ENCODE assay signal across 32 cellular contexts in the genomic region with DNA sequence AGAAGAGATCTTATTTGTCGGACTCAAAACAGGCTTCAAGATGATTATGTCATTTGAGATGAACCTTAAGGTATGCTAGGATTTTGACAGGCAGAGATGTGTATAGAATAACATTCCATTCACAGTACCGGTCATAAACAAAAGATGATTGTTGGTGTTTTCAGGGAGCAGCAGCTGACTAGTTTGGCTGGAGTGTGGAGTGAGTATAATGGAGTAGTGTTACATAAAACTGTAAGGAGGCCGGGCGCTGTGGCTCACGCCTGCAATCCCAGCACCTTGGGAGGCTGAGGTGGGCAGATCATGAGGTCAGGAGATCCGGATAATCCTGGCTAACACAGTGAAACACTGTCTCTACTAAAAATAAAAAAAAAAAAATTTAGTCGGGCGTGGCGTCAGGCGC. TPM values are rescaled to one million over a fixed set of nuclear protein-coding genes. Genes with fewer than 3 reads are reported as not detected.
A peak's percentile ranks its signal among the peaks of the same experiment; 100 is the strongest.
DNase-seq lines count a peak whose midpoint lies in the region; ATAC-seq and TF ChIP-seq lines count a peak whose summit lies in the region.
"Had no signal": no experiment of that assay in that cellular context is flagged by ENCODE, and none has a peak within 500 bp of the region (broad histone marks: within the 10 kb centered on the region; RNA-seq: fewer than 3 reads in every experiment).

No MANE protein-coding gene starts in this region.

- H3K36me3 Mint-ChIP-seq in MCF 10A (ENCODE audit: insufficient read depth, unreplicated experiment), result no peaks in the 10 kb centered on the region
- no peaks in the 10 kb centered on the region for H3K36me3 Mint-ChIP-seq in T-helper 2 cell treated with Interferon-gamma antibody and Interleukin-4, amounts not matched to agents 5 μg/mL and 100 μg/mL, for 36 hours (ENCODE audit: low read depth)
- H3K36me3 Mint-ChIP-seq: activated CD8-positive, alpha-beta memory T cell treated with anti-CD3 and anti-CD28 coated beads, Interleukin-2, amount 10 ng/mL, durations not matched to agents 7 days and 5 days; CD8-positive, alpha-beta T cell; memory B cell; naive B cell had no signal

- intact Hi-C loops in mammary epithelial cell (cut with micrococcal nuclease) (no loop called here), MCF 10A (cut with micrococcal nuclease) (no loop called here)

- H3K4me2 ChIP-seq in mammary epithelial cell (ENCODE audit: insufficient read depth, low read depth, low read length), result no peak overlapping the region
- H3K4me2 ChIP-seq: GM23338 had no signal

- CTCF ChIA-PET in mammary epithelial cell (lab: Charles Lee; ENCODE audit: low non-redundant PET) (no interaction called here), MCF 10A (lab: Yijun Ruan, JAX) (no interaction called here)

- BruUV-seq in mammary epithelial cell (replicated peaks; lab: Mats Ljungman, UMichigan) (no TSS peak), MCF 10A (replicated peaks; lab: Mats Ljungman, UMichigan) (no TSS peak)

- H3K36me3 ChIP-seq in mammary epithelial cell (ENCODE audit: insufficient read depth, low read length), result no peaks in the 10 kb centered on the region
- H3K36me3 ChIP-seq: adrenal gland, breast epithelium, gastrocnemius medialis, pancreas, tibial nerve had no signal

- no peaks in the 10 kb centered on the region for H3K9me3 Mint-ChIP-seq in MCF 10A (ENCODE audit: unreplicated experiment)
- H3K9me3 Mint-ChIP-seq in T-helper 2 cell treated with Interferon-gamma antibody and Interleukin-4, amounts not matched to agents 5 μg/mL and 100 μg/mL, for 36 hours, result no peaks in the 10 kb centered on the region
- H3K9me3 Mint-ChIP-seq: CD8-positive, alpha-beta T cell; effector memory CD8-positive, alpha-beta T cell; GM23338; stimulated activated naive CD8-positive, alpha-beta T cell treated with anti-CD3 and anti-CD28 coated beads, Interleukin-15, Interleukin-2, amounts not matched to agents 100 ng/mL and 50 ng/mL, for 24 hours had no signal

- H3K27me3 ChIP-seq in mammary epithelial cell (ENCODE audit: insufficient read depth, low read length) (no peaks in the 10 kb centered on the region), foreskin keratinocyte (no peaks in the 10 kb centered on the region)
- H3K27me3 ChIP-seq: adrenal gland, breast epithelium, gastrocnemius medialis, tibial nerve had no signal

- no peaks in the 10 kb centered on the region for H3K9me3 ChIP-seq in mammary epithelial cell (replicated peaks; ENCODE audit: insufficient read depth, low read length)
- H3K9me3 ChIP-seq: adrenal gland, breast epithelium, gastrocnemius medialis, pancreas, tibial nerve had no signal

- no peaks in the 10 kb centered on the region for H3K27me3 Mint-ChIP-seq in MCF 10A (ENCODE audit: insufficient read depth, unreplicated experiment)
- peaks cover 7% of the 10 kb centered on the region for H3K27me3 Mint-ChIP-seq in T-helper 2 cell treated with Interferon-gamma antibody and Interleukin-4, amounts not matched to agents 5 μg/mL and 100 μg/mL, for 36 hours (ENCODE audit: low read depth)

- no peak overlapping the region for H3K4me3 ChIP-seq in mammary epithelial cell (replicated peaks in 1 of 3; ENCODE audit: insufficient read depth in 1 of 3, low read depth in 2 of 3, low read length in 3 of 3)
- H3K4me3 ChIP-seq: adrenal gland, breast epithelium, gastrocnemius medialis, GM23338, pancreas, tibial nerve had no signal

- H2AFZ ChIP-seq in mammary epithelial cell (ENCODE audit: low read depth, low read length), result no peak overlapping the region
- H2AFZ ChIP-seq: GM23338 had no signal

- DNase-seq in mammary epithelial cell (peak; percentile 94), MCF 10A (ENCODE audit: unreplicated experiment) (no peak), foreskin keratinocyte (peak; percentile 29 to 68), nucleus accumbens (lab: John Stamatoyannopoulos, UW) (peak in 37 of 56 donors; percentile 5 to 72 (median 42)), SKM-1 (lab: John Stamatoyannopoulos, UW; ENCODE audit: unreplicated experiment) (no peak), GM10266 (ENCODE audit: extremely low spot score) (no peak), COR-L47 (lab: John Stamatoyannopoulos, UW) (no peak)
- DNase-seq in T-helper 2 cell treated with Interferon-gamma antibody and Interleukin-4, amounts not matched to agents 5 μg/mL and 100 μg/mL, for 36 hours (ENCODE audit: low spot score), result no peak
- DNase-seq: 8988T; activated CD4-positive, alpha-beta T cell treated with anti-CD3 and anti-CD28 coated beads, Interleukin-2, amount 50 U/mL, for 1 hour; activated CD8-positive, alpha-beta memory T cell treated with anti-CD3 and anti-CD28 coated beads, Interleukin-2, amount 10 ng/mL, durations not matched to agents 7 days and 5 days; activated naive CD4-positive, alpha-beta T cell treated with Interleukin-2 at 50 U/mL for 16 hours; activated T-cell treated with anti-CD3 and anti-CD28 coated beads, Interleukin-2, amount 50 U/mL, for 72 hours; adrenal gland; CD8-positive, alpha-beta T cell; effector memory CD8-positive, alpha-beta T cell; gastrocnemius medialis; HFFc6; naive B cell; NCI-H1417 treated with DMSO at 0.1 percent for 48 hours; NCI-H2081 treated with DMSO at 0.1 percent for 48 hours; pancreas; stimulated activated CD4-positive, alpha-beta T cell treated with anti-CD3 and anti-CD28 coated beads, Interleukin-15, amount 100 ng/mL, for 24 hours; T1000 had no signal

- in situ Hi-C loops in mammary epithelial cell (cut with MboI; ENCODE audit: low sequenced_read_pairs in 2 of 2), result no loop called here

- no peaks in the 10 kb centered on the region for H4K20me1 ChIP-seq in mammary epithelial cell (ENCODE audit: insufficient read depth, low read length)

- POLR2A ChIA-PET in MCF 10A (lab: Yijun Ruan, JAX), result no interaction called here

- dilution Hi-C loops in mammary epithelial cell (cut with HindIII; ENCODE audit: low sequenced_read_pairs), result no loop called here

- no peak overlapping the region for H3K4me3 Mint-ChIP-seq in MCF 10A (ENCODE audit: unreplicated experiment)
- H3K4me3 Mint-ChIP-seq in T-helper 2 cell treated with Interferon-gamma antibody and Interleukin-4, amounts not matched to agents 5 μg/mL and 100 μg/mL, for 36 hours, result no peak overlapping the region
- H3K4me3 Mint-ChIP-seq: activated CD8-positive, alpha-beta memory T cell treated with anti-CD3 and anti-CD28 coated beads, Interleukin-2, amount 10 ng/mL, durations not matched to agents 7 days and 5 days; activated T-cell treated with anti-CD3 and anti-CD28 coated beads, Interleukin-2, amount 50 U/mL, for 72 hours; CD8-positive, alpha-beta T cell; effector memory CD8-positive, alpha-beta T cell; GM23338; HFFc6; memory B cell; naive B cell; stimulated activated naive CD8-positive, alpha-beta T cell treated with anti-CD3 and anti-CD28 coated beads, Interleukin-15, Interleukin-2, amounts not matched to agents 100 ng/mL and 50 ng/mL, for 24 hours had no signal

- no peaks in the 10 kb centered on the region for H3K79me2 ChIP-seq in mammary epithelial cell (ENCODE audit: insufficient read depth, low read length)

- no peaks in the 10 kb centered on the region for H3K4me1 Mint-ChIP-seq in MCF 10A (ENCODE audit: insufficient read depth, unreplicated experiment)
- H3K4me1 Mint-ChIP-seq in T-helper 2 cell treated with Interferon-gamma antibody and Interleukin-4, amounts not matched to agents 5 μg/mL and 100 μg/mL, for 36 hours (ENCODE audit: low read depth), result no peaks in the 10 kb centered on the region
- H3K4me1 Mint-ChIP-seq: activated CD8-positive, alpha-beta memory T cell treated with anti-CD3 and anti-CD28 coated beads, Interleukin-2, amount 10 ng/mL, durations not matched to agents 7 days and 5 days; GM23338; memory B cell; naive B cell had no signal

- no peak for TF ChIP-seq CTCF in mammary epithelial cell (conservative IDR thresholded peaks at IDR 0.05 in 1 of 2, IDR thresholded peaks at IDR 0.05 in 1 of 2; ENCODE audit: extremely low read depth in 1 of 2, insufficient read depth in 1 of 2, low read depth in 1 of 2, low read length in 2 of 2)
- no peak for TF ChIP-seq CTCF in MCF 10A (IDR thresholded peaks at IDR 0.05; ENCODE audit: unreplicated experiment)
- no peak for TF ChIP-seq CTCF in foreskin keratinocyte (conservative IDR thresholded peaks at IDR 0.05)
- TF ChIP-seq CTCF in GM10266 (IDR thresholded peaks at IDR 0.05; ENCODE audit: control insufficient read depth, insufficient read depth, low read depth, missing control alignments), result no peak

- ATAC-seq in foreskin keratinocyte, result peak; percentile 80
- ATAC-seq: activated CD8-positive, alpha-beta memory T cell treated with anti-CD3 and anti-CD28 coated beads, Interleukin-2, amount 10 ng/mL, durations not matched to agents 7 days and 5 days; activated T-cell treated with anti-CD3 and anti-CD28 coated beads, Interleukin-2, amount 50 U/mL, for 72 hours; CD8-positive, alpha-beta T cell; effector memory CD8-positive, alpha-beta T cell; esophagus mucosa; gastrocnemius medialis; GM23338; SK-N-SH treated with all-trans-retinoic acid at 6 μM for 48 hours had no signal

- no peak overlapping the region for H3K9ac ChIP-seq in mammary epithelial cell (ENCODE audit: insufficient read depth, low read length)

- H3K27ac ChIP-seq in mammary epithelial cell (ENCODE audit: insufficient read depth, low read depth, low read length) (no peak overlapping the region), foreskin keratinocyte (no peak overlapping the region)
- H3K27ac ChIP-seq: adrenal gland, gastrocnemius medialis, pancreas, RWPE1, tibial nerve had no signal

- 13% methylated on average over 5 of the region's 10 CpGs for WGBS in mammary epithelial cell (ENCODE audit: low coverage, missing lambda C conversion rate)

- no peak overlapping the region for H3K27ac Mint-ChIP-seq in MCF 10A (ENCODE audit: low read depth, unreplicated experiment)
- no peak overlapping the region for H3K27ac Mint-ChIP-seq in T-helper 2 cell treated with Interferon-gamma antibody and Interleukin-4, amounts not matched to agents 5 μg/mL and 100 μg/mL, for 36 hours
- H3K27ac Mint-ChIP-seq: activated CD8-positive, alpha-beta memory T cell treated with anti-CD3 and anti-CD28 coated beads, Interleukin-2, amount 10 ng/mL, durations not matched to agents 7 days and 5 days; activated T-cell treated with anti-CD3 and anti-CD28 coated beads, Interleukin-2, amount 50 U/mL, for 72 hours; CD8-positive, alpha-beta T cell; effector memory CD8-positive, alpha-beta T cell; GM23338; HFFc6; memory B cell; stimulated activated naive CD8-positive, alpha-beta T cell treated with anti-CD3 and anti-CD28 coated beads, Interleukin-15, Interleukin-2, amounts not matched to agents 100 ng/mL and 50 ng/mL, for 24 hours had no signal

- H3K4me1 ChIP-seq in mammary epithelial cell (ENCODE audit: insufficient read depth, low read length) (peaks cover 4% of the 10 kb centered on the region), foreskin keratinocyte (no peaks in the 10 kb centered on the region)
- H3K4me1 ChIP-seq: adrenal gland, breast epithelium, gastrocnemius medialis, pancreas, tibial nerve had no signal

RNA-seq across cellular contexts. Expression of gene SERPINA10, which starts 23.9 kb away (rescaled TPM):
- total RNA-seq in mammary epithelial cell (not detected), MCF 10A (2022) (not detected in 2 replicates), foreskin keratinocyte (not detected in 2 replicates)
- polyA plus RNA-seq in mammary epithelial cell (not detected), foreskin keratinocyte (not detected in 2 replicates)
- not detected for polyA minus RNA-seq in mammary epithelial cell
- total RNA-seq: activated CD8-positive, alpha-beta memory T cell treated with anti-CD3 and anti-CD28 coated beads, Interleukin-2, amount 10 ng/mL, durations not matched to agents 7 days and 5 days; activated T-cell treated with anti-CD3 and anti-CD28 coated beads, Interleukin-2, amount 50 U/mL, for 72 hours; adrenal gland; breast epithelium; CD8-positive, alpha-beta T cell; esophagus mucosa; GM23338; HFFc6; tibial nerve had no signal

RNA-seq across cellular contexts. Expression of gene SERPINA6, which starts 54.0 kb away (rescaled TPM):
- total RNA-seq in mammary epithelial cell, result not detected
- 0.05 TPM for polyA plus RNA-seq in mammary epithelial cell
- polyA minus RNA-seq in mammary epithelial cell, result not detected
- total RNA-seq in MCF 10A (2022), result not detected in 2 replicates
- total RNA-seq in foreskin keratinocyte, result not detected in 2 replicates
- not detected in 2 replicates for polyA plus RNA-seq in foreskin keratinocyte
- total RNA-seq: activated CD8-positive, alpha-beta memory T cell treated with anti-CD3 and anti-CD28 coated beads, Interleukin-2, amount 10 ng/mL, durations not matched to agents 7 days and 5 days; activated T-cell treated with anti-CD3 and anti-CD28 coated beads, Interleukin-2, amount 50 U/mL, for 72 hours; adrenal gland; CD8-positive, alpha-beta T cell; esophagus mucosa; GM23338; HFFc6 had no signal
- polyA plus RNA-seq: GM23338 had no signal

Comparison
In these comparisons a context has a peak if more than half of its experiments do, and no peak if none do; other contexts are left out.
1. DNase-seq: peak in mammary epithelial cell (single experiment), foreskin keratinocyte (2 of 2) and nucleus accumbens (37 of 56); none in MCF 10A (single experiment), SKM-1 (single experiment), GM10266 (single experiment), COR-L47 (single experiment) and T-helper 2 cell treated with Interferon-gamma antibody and Interleukin-4, amounts not matched to agents 5 μg/mL and 100 μg/mL, for 36 hours (single experiment).